In the genomic region with DNA sequence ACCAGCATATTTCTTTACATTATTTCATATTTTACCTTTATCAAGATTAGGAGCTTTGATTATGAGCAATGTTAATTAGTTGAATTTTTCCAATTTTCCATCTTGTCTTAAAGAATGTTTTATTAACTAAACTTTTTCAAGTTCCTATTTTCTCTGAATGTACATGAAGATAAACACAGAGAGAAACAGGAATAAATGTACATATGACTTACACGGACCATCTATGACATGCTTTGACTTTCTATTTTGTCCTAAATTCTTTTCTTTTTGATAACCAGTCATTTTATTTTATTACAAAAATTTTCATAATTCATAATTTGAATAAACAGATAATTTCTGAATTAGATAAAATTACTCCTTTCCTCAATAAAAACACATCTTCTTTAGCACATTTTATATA, we compare ENCODE assay signal across 21 cellular contexts.
A peak's percentile ranks its signal among the peaks of the same experiment; 100 is the strongest.
DNase-seq lines count a peak whose midpoint lies in the region; ATAC-seq and TF ChIP-seq lines count a peak whose summit lies in the region.
"Had no signal": no experiment of that assay in that cellular context is flagged by ENCODE, and none has a peak within 500 bp of the region (broad histone marks: within the 10 kb centered on the region; RNA-seq: fewer than 3 reads in every experiment).

No MANE protein-coding gene starts in this region.

- no peaks in the 10 kb centered on the region for H3K79me1 ChIP-seq in mesendoderm (ENCODE audit: low read length)

- no peak overlapping the region for H2BK5ac ChIP-seq in mesendoderm (ENCODE audit: low read length)

- H3K4me3 ChIP-seq in astrocyte of the spinal cord (ENCODE audit: low read depth, low read length) (no peak overlapping the region), mesendoderm (ENCODE audit: low read length) (no peak overlapping the region)
- H3K4me3 ChIP-seq: adrenal gland, cardiac muscle cell, psoas muscle had no signal

- in situ Hi-C loops in KBM-7 (cut with MboI; ENCODE audit: low pct_unique_long_range_greater_than_20kb, low sequenced_read_pairs) (no loop called here), astrocyte of the spinal cord (cut with HindIII; ENCODE audit: low sequenced_read_pairs) (no loop called here)

- peak in 2 of 3 experiments; percentile 0 to 8 for DNase-seq in NCI-H1417 (lab: John Stamatoyannopoulos, UW)
- no peak for DNase-seq in NCI-H1417 treated with DMSO at 0.1 percent for 48 hours (lab: John Stamatoyannopoulos, UW)
- DNase-seq in KBM-7 = peak; percentile 7
- peak; percentile 36 for DNase-seq in astrocyte of the spinal cord (ENCODE audit: low read depth, low spot score)
- DNase-seq in mesendoderm = peak; percentile 47
- DNase-seq in cortex of kidney (lab: John Stamatoyannopoulos, UW) = no peak
- DNase-seq: activated CD4-positive, alpha-beta T cell treated with anti-CD3 and anti-CD28 coated beads for 4 hours; activated naive CD4-positive, alpha-beta T cell; activated T-cell treated with anti-CD3 and anti-CD28 coated beads, Interleukin-2, amount 50 U/mL, for 24 hours; adrenal gland; BE2C; DMS79; kidney glomerular epithelial cell; mammary epithelial cell; NCI-H1105; NCI-H524 treated with DMSO at 0.1 percent for 48 hours; psoas muscle had no signal

- ATAC-seq in HG03469 (IDR thresholded peaks at IDR 0.05; ENCODE audit: unreplicated experiment) (no peak), HG03280 (IDR thresholded peaks at IDR 0.05; ENCODE audit: unreplicated experiment) (no peak)
- ATAC-seq: psoas muscle, SK-N-SH treated with all-trans-retinoic acid at 6 μM for 48 hours had no signal

- no peak overlapping the region for H2BK120ac ChIP-seq in mesendoderm (ENCODE audit: low read depth, low read length)

- H3K36me3 ChIP-seq in mesendoderm (ENCODE audit: control insufficient read depth, insufficient read depth, low read length) = no peaks in the 10 kb centered on the region
- H3K36me3 ChIP-seq: adrenal gland, BE2C, cardiac muscle cell had no signal

- no CpG with 5 or more reads among the region's 1 CpG for WGBS in mesendoderm (ENCODE audit: extremely low coverage, insufficient coverage, low lambda C conversion rate)

- H3K9ac ChIP-seq in mesendoderm (ENCODE audit: low read length) = no peak overlapping the region

- no peak for TF ChIP-seq CTCF in astrocyte of the spinal cord (IDR thresholded peaks at IDR 0.05; ENCODE audit: low read depth, low read length)

- H2AK5ac ChIP-seq in mesendoderm (ENCODE audit: low read length) = no peak overlapping the region

- H2BK15ac ChIP-seq in mesendoderm (replicated peaks; ENCODE audit: low read depth) = no peak overlapping the region

- H4K5ac ChIP-seq in mesendoderm (ENCODE audit: low read length) = no peak overlapping the region

- H3K23ac ChIP-seq in mesendoderm (ENCODE audit: low read length) = no peak overlapping the region

- no peak overlapping the region for H4K8ac ChIP-seq in mesendoderm (ENCODE audit: low read depth, low read length)

- H3K27me3 ChIP-seq in mesendoderm (ENCODE audit: insufficient read depth, low read length, poor library complexity) = no peaks in the 10 kb centered on the region
- H3K27me3 ChIP-seq: adrenal gland, BE2C, cardiac muscle cell had no signal

- H3K18ac ChIP-seq in mesendoderm (ENCODE audit: low read length) = no peak overlapping the region

- no peak overlapping the region for H3K27ac ChIP-seq in mesendoderm (ENCODE audit: low read depth, low read length)
- H3K27ac ChIP-seq: adrenal gland, cardiac muscle cell, psoas muscle had no signal

- H3K4me2 ChIP-seq in mesendoderm (ENCODE audit: low read length) = no peak overlapping the region

- H3K4me1 ChIP-seq in mesendoderm (ENCODE audit: control insufficient read depth, low read depth, low read length) = no peaks in the 10 kb centered on the region
- H3K4me1 ChIP-seq: adrenal gland, BE2C, psoas muscle had no signal

- no peaks in the 10 kb centered on the region for H3K79me2 ChIP-seq in mesendoderm (ENCODE audit: control insufficient read depth, insufficient read depth, low read length)

- no peak overlapping the region for H3K4ac ChIP-seq in mesendoderm (ENCODE audit: low read depth, low read length)

- H3K56ac ChIP-seq in mesendoderm (ENCODE audit: low read length) = no peak overlapping the region

Comparison
In these comparisons a context has a peak if more than half of its experiments do, and no peak if none do; other contexts are left out.
1. DNase-seq: peak in NCI-H1417 (2 of 3), KBM-7 (single experiment), astrocyte of the spinal cord (single experiment) and mesendoderm (single experiment); none in NCI-H1417 treated with DMSO at 0.1 percent for 48 hours (single experiment) and cortex of kidney (single experiment).